In genomic region chrX:10447577-10448214, GRCh38 we compare ENCODE assay signal across 18 cellular contexts.
A peak's percentile ranks its signal among the peaks of the same experiment; 100 is the strongest.
DNase-seq lines count a peak whose midpoint lies in the region; ATAC-seq, FAIRE-seq and TF ChIP-seq lines count a peak whose summit lies in the region.
"Had no signal": no experiment of that assay in that cellular context is flagged by ENCODE, and none has a peak within 500 bp of the region (broad histone marks: within the 10 kb centered on the region; RNA-seq: fewer than 3 reads in every experiment).

No MANE protein-coding gene starts in this region.

- DNase-seq in AG08396 (ENCODE audit: low spot score) (peak; percentile 11), HTR-8/SVneo (ENCODE audit: insufficient read length, low spot score) (peak; percentile 27), astrocyte of the hippocampus (ENCODE audit: low read depth, low spot score) (peak; percentile 69), foreskin keratinocyte (peak; percentile 19 to 48), activated gamma-delta T cell (lab: John Stamatoyannopoulos, UW) (no peak)
- DNase-seq: activated CD8-positive, alpha-beta memory T cell treated with anti-CD3 and anti-CD28 coated beads, Interleukin-2, amount 50 U/mL, for 4 hours; cerebellar nuclear complex; Karpas-422; NCI-H1694 treated with DMSO at 0.1 percent for 48 hours; NCI-H524 treated with DMSO at 0.1 percent for 48 hours; nucleus accumbens; spleen; stimulated activated naive CD8-positive, alpha-beta T cell treated with anti-CD3 and anti-CD28 coated beads, Interleukin-15, amount 100 ng/mL, for 72 hours had no signal

- H3K27ac ChIP-seq in foreskin keratinocyte, result no peak overlapping the region
- H3K27ac ChIP-seq: spleen had no signal

- H3K27me3 ChIP-seq in foreskin keratinocyte, result no peaks in the 10 kb centered on the region
- H3K27me3 ChIP-seq: spleen had no signal

- H3K4me1 ChIP-seq in foreskin keratinocyte, result peaks cover 13% of the 10 kb centered on the region
- H3K4me1 ChIP-seq: spleen had no signal

- no peak for FAIRE-seq in HTR-8/SVneo (lab: Jason Lieb, UNC)
- FAIRE-seq: H1 had no signal

- ATAC-seq in foreskin keratinocyte (no peak), GM19395 (IDR thresholded peaks at IDR 0.05; ENCODE audit: unreplicated experiment) (no peak), GM19351 (IDR thresholded peaks at IDR 0.05; ENCODE audit: unreplicated experiment) (no peak), GM21723 (IDR thresholded peaks at IDR 0.05; ENCODE audit: unreplicated experiment) (no peak)
- ATAC-seq: esophagus mucosa; stimulated activated naive CD8-positive, alpha-beta T cell treated with anti-CD3 and anti-CD28 coated beads, Interleukin-15, amount 100 ng/mL, for 72 hours had no signal

- no peak for TF ChIP-seq CTCF in foreskin keratinocyte (conservative IDR thresholded peaks at IDR 0.05)
